ENCODE assay signal across 12 cellular contexts in the genomic region with DNA sequence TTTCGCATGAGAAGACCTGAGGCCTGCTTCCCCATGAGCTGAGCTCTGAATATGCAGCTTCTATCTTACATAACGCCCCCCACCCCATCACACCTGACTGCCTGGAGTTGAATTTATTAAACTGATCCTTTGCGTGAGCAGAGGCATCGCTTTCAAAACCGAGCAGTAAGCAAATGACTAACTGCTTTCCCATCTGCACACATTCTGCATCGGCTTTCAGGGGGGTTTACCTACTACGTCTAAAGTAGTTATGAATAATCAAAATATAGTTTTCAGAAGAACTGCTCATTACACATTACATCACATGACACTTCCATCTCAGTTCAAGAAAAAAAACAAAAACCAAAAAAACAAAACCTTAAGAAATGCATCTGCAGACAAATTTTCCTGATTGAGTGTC.
DNase-seq lines count a peak whose midpoint lies in the region; ATAC-seq lines count a peak whose summit lies in the region.
"Had no signal": no experiment of that assay in that cellular context is flagged by ENCODE, and none has a peak within 500 bp of the region (broad histone marks: within the 10 kb centered on the region; RNA-seq: fewer than 3 reads in every experiment).

No MANE protein-coding gene starts in this region.

- DNase-seq in activated naive CD4-positive, alpha-beta T cell (lab: John Stamatoyannopoulos, UW) = no peak
- DNase-seq in stimulated activated CD4-positive, alpha-beta T cell treated with anti-CD3 and anti-CD28 coated beads, Interleukin-2, amount 100 ng/mL, for 24 hours = peak; percentile 30 to 33
- DNase-seq in OCI-M1 (lab: John Stamatoyannopoulos, UW) (no peak), DMS79 treated with DMSO at 0.1 percent for 48 hours (lab: John Stamatoyannopoulos, UW) (no peak), SW 1271 (lab: John Stamatoyannopoulos, UW) (no peak)
- DNase-seq: HFFc6, lower lobe of right lung had no signal

- H3K36me3 Mint-ChIP-seq in activated naive CD4-positive, alpha-beta T cell treated with anti-CD3 and anti-CD28 coated beads, Interleukin-2, amount 50 U/mL, for 24 hours = no peaks in the 10 kb centered on the region

- peak; percentile 61 for ATAC-seq in GM21367 (IDR thresholded peaks at IDR 0.05; ENCODE audit: unreplicated experiment)
- peak; percentile 95 for ATAC-seq in HG03039 (IDR thresholded peaks at IDR 0.05; ENCODE audit: unreplicated experiment)
- ATAC-seq: lower lobe of right lung had no signal

- peaks cover 12% of the 10 kb centered on the region for H3K4me1 Mint-ChIP-seq in activated naive CD4-positive, alpha-beta T cell treated with anti-CD3 and anti-CD28 coated beads, Interleukin-2, amount 50 U/mL, for 24 hours

- peak overlapping the region; percentile 8 for H3K27ac Mint-ChIP-seq in activated naive CD4-positive, alpha-beta T cell treated with anti-CD3 and anti-CD28 coated beads, Interleukin-2, amount 50 U/mL, for 24 hours
- H3K27ac Mint-ChIP-seq: dendritic cell treated with granulocyte-macrophage colony-stimulating factor and Interleukin-4, amounts not matched to agents 40 ng/mL and 50 ng/mL, for 4 days; HFFc6; progenitor cell of endocrine pancreas had no signal

- H3K27me3 Mint-ChIP-seq in activated naive CD4-positive, alpha-beta T cell treated with anti-CD3 and anti-CD28 coated beads, Interleukin-2, amount 50 U/mL, for 24 hours = peaks cover 2% of the 10 kb centered on the region
- H3K27me3 Mint-ChIP-seq: progenitor cell of endocrine pancreas had no signal

- no peak overlapping the region for H3K4me3 Mint-ChIP-seq in activated naive CD4-positive, alpha-beta T cell treated with anti-CD3 and anti-CD28 coated beads, Interleukin-2, amount 50 U/mL, for 24 hours
- H3K4me3 Mint-ChIP-seq: dendritic cell treated with granulocyte-macrophage colony-stimulating factor and Interleukin-4, amounts not matched to agents 40 ng/mL and 50 ng/mL, for 4 days; HFFc6 had no signal

- no peaks in the 10 kb centered on the region for H3K9me3 Mint-ChIP-seq in activated naive CD4-positive, alpha-beta T cell treated with anti-CD3 and anti-CD28 coated beads, Interleukin-2, amount 50 U/mL, for 24 hours
- H3K9me3 Mint-ChIP-seq: dendritic cell treated with granulocyte-macrophage colony-stimulating factor and Interleukin-4, amounts not matched to agents 40 ng/mL and 50 ng/mL, for 4 days; HFFc6 had no signal

Comparison
In these comparisons a context has a peak if more than half of its experiments do, and no peak if none do; other contexts are left out.
1. DNase-seq: peak in stimulated activated CD4-positive, alpha-beta T cell treated with anti-CD3 and anti-CD28 coated beads, Interleukin-2, amount 100 ng/mL, for 24 hours (2 of 2); none in activated naive CD4-positive, alpha-beta T cell (0 of 4), OCI-M1 (single experiment), DMS79 treated with DMSO at 0.1 percent for 48 hours (single experiment) and SW 1271 (0 of 2).